Comparison of ENCODE assay signal across 8 cellular contexts in the genomic region with DNA sequence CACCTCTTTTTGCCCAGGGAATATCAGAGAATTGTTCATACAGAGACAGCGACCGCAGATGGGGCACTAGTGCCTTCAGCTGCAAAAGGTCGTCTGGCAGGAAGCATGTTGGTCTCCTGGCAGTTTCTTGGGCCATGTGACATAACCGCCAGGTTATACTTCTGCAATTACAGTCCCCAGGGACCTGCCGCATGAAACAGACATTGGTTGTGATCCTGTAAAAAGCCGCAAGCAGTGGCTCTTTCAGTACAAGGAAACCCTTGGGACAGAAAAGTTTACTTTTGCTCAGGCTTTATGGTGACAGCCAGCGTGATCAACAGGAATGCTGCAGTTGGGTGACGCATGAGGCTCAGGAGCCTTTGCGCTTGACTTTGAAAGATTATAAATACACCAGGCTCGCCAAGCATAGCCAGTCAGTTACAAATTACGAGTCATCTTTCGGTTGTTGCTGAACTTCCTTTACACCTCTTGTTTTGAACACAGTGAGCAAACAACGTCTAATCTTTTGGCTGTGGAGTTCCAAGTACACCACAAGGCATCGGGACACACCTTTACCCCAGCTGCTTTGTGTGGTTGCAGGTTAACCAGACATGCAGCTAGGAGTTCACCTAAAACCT. TPM values are rescaled to one million over a fixed set of nuclear protein-coding genes. Genes with fewer than 3 reads are reported as not detected.
A peak's percentile ranks its signal among the peaks of the same experiment; 100 is the strongest.
DNase-seq lines count a peak whose midpoint lies in the region; ATAC-seq, FAIRE-seq and TF ChIP-seq lines count a peak whose summit lies in the region.

No MANE protein-coding gene starts in this region.

- ATAC-seq in activated B cell treated with CpG ODN at 0.5 μM for 24 hours (ENCODE audit: low read depth) = peak; percentile 78

- 0 out of 2 replicates have a peak, but pooled peaks cover 10% of the 10 kb centered on the region for H3K4me1 ChIP-seq in GM23248 (ENCODE audit: insufficient read depth)

- peak; percentile 35 for DNase-seq in GM12891 (ENCODE audit: insufficient read length, low spot score)
- peak; percentile 86 for DNase-seq in GM23248
- peak; percentile 47 for DNase-seq in LoVo (ENCODE audit: low spot score)
- DNase-seq in activated B cell treated with CpG ODN at 0.5 μM for 24 hours = peak; percentile 68
- peak; percentile 28 for DNase-seq in effector CD8-positive, alpha-beta T cell (lab: John Stamatoyannopoulos, UW)
- DNase-seq in stimulated activated CD4-positive, alpha-beta T cell treated with anti-CD3 and anti-CD28 coated beads, TNF-alpha, amount 100 ng/mL, for 24 hours (ENCODE audit: low read depth in 3 of 3) = peak in 2 of 3 experiments; percentile 23 to 33
- DNase-seq in COLO668 (lab: John Stamatoyannopoulos, UW; ENCODE audit: unreplicated experiment) = no peak
- no peak for DNase-seq in NCI-H510A treated with DMSO at 0.1 percent for 48 hours (lab: John Stamatoyannopoulos, UW)

- H2AFZ ChIP-seq in GM23248 = 0 out of 2 replicates have a peak overlapping the region, but pooled peaks have one; percentile 24

- peak overlapping the region; percentile 34; the same call in 1 of the 2 replicates for H3K27ac ChIP-seq in GM23248

- CTCF ChIA-PET in activated B cell treated with CpG ODN at 0.5 μM for 24 hours (lab: Charles Lee) = interaction anchor here (0.8 to 2.5 kb wide), 10 partner anchors 16 to 239 kb away, joined by 3 to 14 read pairs (median 4); a partner anchor contains a TSS

- no peak overlapping the region for H3K4me3 ChIP-seq in GM23248

- no peaks in the 10 kb centered on the region for H3K9me3 ChIP-seq in GM23248 (ENCODE audit: low read depth)

- FAIRE-seq in GM12891 (lab: Jason Lieb, UNC) = peak; percentile 99

- 51 to 64% methylated on average over 14 of the region's 14 CpGs for WGBS in GM23248 (ENCODE audit: low coverage in 1 of 2, low lambda C conversion rate in 2 of 2, missing lambda C conversion rate in 2 of 2), 2 experiments

- peaks cover 85% of the 10 kb centered on the region for H3K4me1 Mint-ChIP-seq in activated B cell treated with CpG ODN at 0.5 μM for 24 hours

- no peak overlapping the region for H3K4me2 ChIP-seq in GM23248 (ENCODE audit: unreplicated experiment)

- H3K36me3 ChIP-seq in GM23248 (ENCODE audit: low read depth) = no peaks in the 10 kb centered on the region

- peak overlapping the region; percentile 84 for H3K27ac Mint-ChIP-seq in activated B cell treated with CpG ODN at 0.5 μM for 24 hours

- H3K4me3 Mint-ChIP-seq in activated B cell treated with CpG ODN at 0.5 μM for 24 hours = peak overlapping the region; percentile 78

- H3K27me3 ChIP-seq in GM23248 (replicated peaks; ENCODE audit: insufficient read depth) = no peaks in the 10 kb centered on the region

- TF ChIP-seq POLR2A in GM12891 (IDR thresholded peaks at IDR 0.05; ENCODE audit: low read depth, low read length) = no peak

- H3K36me3 Mint-ChIP-seq in activated B cell treated with CpG ODN at 0.5 μM for 24 hours (ENCODE audit: low read depth) = peaks cover 33% of the 10 kb centered on the region

- in situ Hi-C loops in GM23248 (cut with MboI) = no loop called here

- no peak overlapping the region for H3K9ac ChIP-seq in GM23248

- TF ChIP-seq CTCF in activated B cell treated with CpG ODN at 0.5 μM for 24 hours (IDR thresholded peaks at IDR 0.05) = no peak

- no peaks in the 10 kb centered on the region for H4K20me1 ChIP-seq in GM23248 (ENCODE audit: insufficient read depth)

- POLR2A ChIA-PET in activated B cell treated with CpG ODN at 0.5 μM for 24 hours (lab: Charles Lee) = interaction anchor here (0.5 to 9.5 kb wide), 24 partner anchors 9 to 363 kb away, joined by 3 to 199 read pairs (median 6); a partner anchor contains a TSS

- no peaks in the 10 kb centered on the region for H3K79me2 ChIP-seq in GM23248 (ENCODE audit: insufficient read depth)

- no peaks in the 10 kb centered on the region for H3F3A ChIP-seq in GM23248 (ENCODE audit: insufficient read depth)

- no peaks in the 10 kb centered on the region for H3K9me3 Mint-ChIP-seq in activated B cell treated with CpG ODN at 0.5 μM for 24 hours

- H3K27me3 Mint-ChIP-seq in activated B cell treated with CpG ODN at 0.5 μM for 24 hours = no peaks in the 10 kb centered on the region

- intact Hi-C loops in activated B cell treated with CpG ODN at 0.5 μM for 24 hours (cut with micrococcal nuclease) = loop anchor here (1.0 kb wide), 12 partner anchors 16 to 373 kb away; a partner anchor contains a TSS

- H3K9me2 ChIP-seq in GM23248 (ENCODE audit: insufficient read depth) = no peaks in the 10 kb centered on the region

TF ChIP-seq in GM12891, 5 proteins besides CTCF, POLR2A, EP300 and RAD21:
- TF ChIP-seq POU2F2 (IDR thresholded peaks at IDR 0.05; ENCODE audit: low read depth, low read length) = no peak
- TF ChIP-seq PAX5 (IDR thresholded peaks at IDR 0.05; ENCODE audit: insufficient read depth, low read length, severe bottlenecking) = no peak
- no peak for TF ChIP-seq TAF1 (IDR thresholded peaks at IDR 0.05; ENCODE audit: low read depth, low read length)
- no peak for TF ChIP-seq POLR2AphosphoS5 (IDR thresholded peaks at IDR 0.05; ENCODE audit: low read depth, low read length)
- peak; percentile 29; the same call in 1 of the 2 replicates for TF ChIP-seq SPI1 (IDR thresholded peaks at IDR 0.05; ENCODE audit: low read depth, low read length)

RNA-seq across cellular contexts. Expression of a gene that starts 50.5 kb away (rescaled TPM):
- 0.19 TPM for polyA plus RNA-seq in GM12891 (2012; ENCODE audit: low read depth, missing spikeins)
- total RNA-seq in GM23248 (2014; rRNA removed; shearing (Covaris generic)) = not detected in 2 replicates
- polyA plus RNA-seq in GM23248 (2016; fragmentation: Nextera tagmentation; extraction: Ambion mirVana) = not detected in 2 replicates
- 0.24 and 0.42 TPM in 2 replicates for total RNA-seq in activated B cell treated with CpG ODN at 0.5 μM for 24 hours

Comparison
In these comparisons a context has a peak if more than half of its experiments do, and no peak if none do; other contexts are left out.
1. DNase-seq: peak in GM12891 (single experiment), GM23248 (single experiment), LoVo (single experiment), activated B cell treated with CpG ODN at 0.5 μM for 24 hours (single experiment), effector CD8-positive, alpha-beta T cell (single experiment) and stimulated activated CD4-positive, alpha-beta T cell treated with anti-CD3 and anti-CD28 coated beads, TNF-alpha, amount 100 ng/mL, for 24 hours (2 of 3); none in COLO668 (single experiment) and NCI-H510A treated with DMSO at 0.1 percent for 48 hours (single experiment).